ENCODE assay signal across 8 cellular contexts in genomic region chr16:4625617-4626159, GRCh38. TPM values are rescaled to one million over a fixed set of nuclear protein-coding genes. Genes with fewer than 3 reads are reported as not detected.
A peak's percentile ranks its signal among the peaks of the same experiment; 100 is the strongest.
DNase-seq lines count a peak whose midpoint lies in the region; ATAC-seq, FAIRE-seq and TF ChIP-seq lines count a peak whose summit lies in the region.

No MANE protein-coding gene starts in this region.

- H3K9me3 Mint-ChIP-seq in activated T-helper 1 cell treated with anti-CD3 and anti-CD28 coated beads, Interleukin-12 subunit alpha, Interleukin-12 subunit beta, Interleukin-2, Interleukin-4 antibody, amounts not matched to agents 30 ng/mL and 10 ng/mL and 1 ng/mL, durations not matched to agents 14 hours and 24 hours and 36 hours, result no peaks in the 10 kb centered on the region

- peak; percentile 3 for ATAC-seq in Right ventricle myocardium superior (ENCODE audit: poor library complexity)
- ATAC-seq in Right ventricle myocardium inferior, result no peak

- peak overlapping the region; percentile 99 for H3K4me3 Mint-ChIP-seq in activated T-helper 1 cell treated with anti-CD3 and anti-CD28 coated beads, Interleukin-12 subunit alpha, Interleukin-12 subunit beta, Interleukin-2, Interleukin-4 antibody, amounts not matched to agents 30 ng/mL and 10 ng/mL and 1 ng/mL, durations not matched to agents 14 hours and 24 hours and 36 hours

- TF ChIP-seq POLR2A in stomach (IDR thresholded peaks at IDR 0.05), result no peak

- H3K4me1 Mint-ChIP-seq in activated T-helper 1 cell treated with anti-CD3 and anti-CD28 coated beads, Interleukin-12 subunit alpha, Interleukin-12 subunit beta, Interleukin-2, Interleukin-4 antibody, amounts not matched to agents 30 ng/mL and 10 ng/mL and 1 ng/mL, durations not matched to agents 14 hours and 24 hours and 36 hours (ENCODE audit: low read depth), result peaks cover 22% of the 10 kb centered on the region

- intact Hi-C loops in Right ventricle myocardium superior (cut with DNase I), result no loop called here
- intact Hi-C loops in Right ventricle myocardium inferior (cut with DNase I), result loop anchor here (2.0 to 10.0 kb wide), 2 partner anchors 51 to 329 kb away; partner anchors contain the start of gene SEC14L5
- intact Hi-C loops in activated T-helper 1 cell treated with anti-CD3 and anti-CD28 coated beads, Interleukin-12 subunit alpha, Interleukin-12 subunit beta, Interleukin-2, Interleukin-4 antibody, amounts not matched to agents 30 ng/mL and 10 ng/mL and 1 ng/mL, durations not matched to agents 14 hours and 24 hours and 36 hours (cut with micrococcal nuclease), result loop anchor here (1.0 to 2.0 kb wide), 9 partner anchors 51 to 275 kb away; partner anchors contain the start of genes ANKS3, CDIP1, DNAAF8 and DNAJA3
- intact Hi-C loops in stomach (cut with DNase I; ENCODE audit: low total_unique reads), result no loop called here

- no peak for TF ChIP-seq EP300 in stomach (IDR thresholded peaks at IDR 0.05)

- WGBS in stomach, 5 donors, result 7 to 11% (median 10%) methylated on average over 7 to 9 of the region's 9 CpGs

- peaks cover 22 to 49% (median 33%) of the 10 kb centered on the region in 4 donors for H3K4me1 ChIP-seq in stomach

- peaks cover 0 to 14% (median 1%) of the 10 kb centered on the region in 4 donors for H3K36me3 ChIP-seq in stomach

- DNase-seq in Right ventricle myocardium superior, result no peak
- DNase-seq in Right ventricle myocardium inferior (ENCODE audit: missing footprints), result no peak
- DNase-seq in activated T-helper 1 cell treated with anti-CD3 and anti-CD28 coated beads, Interleukin-12 subunit alpha, Interleukin-12 subunit beta, Interleukin-2, Interleukin-4 antibody, amounts not matched to agents 30 ng/mL and 10 ng/mL and 1 ng/mL, durations not matched to agents 14 hours and 24 hours and 36 hours (ENCODE audit: low spot score), result no peak
- no peak for DNase-seq in stomach
- no peak for DNase-seq in NCI-H524 treated with DMSO at 0.1 percent for 48 hours (lab: John Stamatoyannopoulos, UW)
- DNase-seq in D341Med (ENCODE audit: low spot score), result no peak
- no peak for DNase-seq in frontal cortex (ENCODE audit: low spot score in 2 of 2)

- no peaks in the 10 kb centered on the region for H3K27me3 Mint-ChIP-seq in activated T-helper 1 cell treated with anti-CD3 and anti-CD28 coated beads, Interleukin-12 subunit alpha, Interleukin-12 subunit beta, Interleukin-2, Interleukin-4 antibody, amounts not matched to agents 30 ng/mL and 10 ng/mL and 1 ng/mL, durations not matched to agents 14 hours and 24 hours and 36 hours (ENCODE audit: insufficient read depth)

- peak overlapping the region; percentile 95 for H3K27ac Mint-ChIP-seq in activated T-helper 1 cell treated with anti-CD3 and anti-CD28 coated beads, Interleukin-12 subunit alpha, Interleukin-12 subunit beta, Interleukin-2, Interleukin-4 antibody, amounts not matched to agents 30 ng/mL and 10 ng/mL and 1 ng/mL, durations not matched to agents 14 hours and 24 hours and 36 hours

- H3K36me3 Mint-ChIP-seq in activated T-helper 1 cell treated with anti-CD3 and anti-CD28 coated beads, Interleukin-12 subunit alpha, Interleukin-12 subunit beta, Interleukin-2, Interleukin-4 antibody, amounts not matched to agents 30 ng/mL and 10 ng/mL and 1 ng/mL, durations not matched to agents 14 hours and 24 hours and 36 hours (ENCODE audit: low read depth), result peaks cover 12% of the 10 kb centered on the region

- H3K27ac ChIP-seq in stomach, result peak overlapping the region; percentile 94 to 99 (median 97)

- H3K4me3 ChIP-seq in iPS-11a (ENCODE audit: low read depth, low read length) (peak overlapping the region; percentile 82), stomach (peak overlapping the region; percentile 65 to 100 (median 93))

- no peak for FAIRE-seq in frontal cortex (lab: Jason Lieb, UNC)

- H3K9me3 ChIP-seq in stomach, result no peaks in the 10 kb centered on the region

- no peak for TF ChIP-seq CTCF in stomach (IDR thresholded peaks at IDR 0.05)

- H3K27me3 ChIP-seq in stomach, result no peaks in the 10 kb centered on the region

RNA-seq across cellular contexts. Expression of gene MGRN1, which starts 1.1 kb away (rescaled TPM):
- 27.9 TPM for total RNA-seq in Right ventricle myocardium superior
- 32.2 TPM for total RNA-seq in Right ventricle myocardium inferior
- 110 and 119 TPM in 2 replicates for total RNA-seq in activated T-helper 1 cell treated with anti-CD3 and anti-CD28 coated beads, Interleukin-12 subunit alpha, Interleukin-12 subunit beta, Interleukin-2, Interleukin-4 antibody, amounts not matched to agents 30 ng/mL and 10 ng/mL and 1 ng/mL, durations not matched to agents 14 hours and 24 hours and 36 hours
- 100 to 1,000 TPM in 2 of 5 donors, 10 to 100 TPM in 3; 34.7 to 469 (median 91.4) TPM for total RNA-seq in stomach
- polyA plus RNA-seq in stomach, result 10 to 100 TPM; 13.2 to 21.5 (median 17.9) TPM
- total RNA-seq in frontal cortex, result 33.4 TPM

RNA-seq across cellular contexts. Expression of gene UBALD1, which starts 11.0 kb away (rescaled TPM):
- total RNA-seq in Right ventricle myocardium superior (27.5 TPM), Right ventricle myocardium inferior (26.2 TPM), stomach (10 to 100 TPM in 2 of 5 donors, 1 to 10 TPM in 2, under 1 TPM in 1; 0.58 to 77.2 (median 6.8) TPM), frontal cortex (1.6 TPM)
- 23.1 and 26.2 TPM in 2 replicates for total RNA-seq in activated T-helper 1 cell treated with anti-CD3 and anti-CD28 coated beads, Interleukin-12 subunit alpha, Interleukin-12 subunit beta, Interleukin-2, Interleukin-4 antibody, amounts not matched to agents 30 ng/mL and 10 ng/mL and 1 ng/mL, durations not matched to agents 14 hours and 24 hours and 36 hours
- 10 to 100 TPM; 17.2 to 41.3 (median 31.9) TPM for polyA plus RNA-seq in stomach

Comparison
In these comparisons a context has a peak if more than half of its experiments do, and no peak if none do; other contexts are left out.
1. intact Hi-C loops: an anchor here in Right ventricle myocardium inferior (2.0 to 10.0 kb wide) and activated T-helper 1 cell treated with anti-CD3 and anti-CD28 coated beads, Interleukin-12 subunit alpha, Interleukin-12 subunit beta, Interleukin-2, Interleukin-4 antibody, amounts not matched to agents 30 ng/mL and 10 ng/mL and 1 ng/mL, durations not matched to agents 14 hours and 24 hours and 36 hours (1.0 to 2.0 kb wide); none called in Right ventricle myocardium superior and stomach.